Comparison of ENCODE assay signal across 1 cellular context in genomic region chr17:28371245-28372202, GRCh38.
A peak's percentile ranks its signal among the peaks of the same experiment; 100 is the strongest.
TF ChIP-seq lines count a peak whose summit lies in the region.

Gene SARM1 (plus strand): TSS chr17:28371694. CDS start chr17:28372033, 339 bp downstream.

TF ChIP-seq in HepG2, 621 proteins besides CTCF, POLR2A, EP300 and RAD21 (continued from another document and continues in another):
- TF ChIP-seq GMEB1 (CRISPR knock-in tag; IDR thresholded peaks at IDR 0.05; ENCODE audit: borderline replicate concordance): no peak
- TF ChIP-seq ZNF230 (CRISPR knock-in tag; IDR thresholded peaks at IDR 0.05): no peak
- TF ChIP-seq ZNF687 (CRISPR knock-in tag; IDR thresholded peaks at IDR 0.05): peak; percentile 53
- TF ChIP-seq BCL6 (CRISPR knock-in tag; IDR thresholded peaks at IDR 0.05): no peak
- TF ChIP-seq ZBTB2 (CRISPR knock-in tag; IDR thresholded peaks at IDR 0.05; ENCODE audit: low read depth): no peak
- TF ChIP-seq ZC3H13 (CRISPR knock-in tag; IDR thresholded peaks at IDR 0.05): no peak
- 0 out of 2 replicates have a peak, but pooled peaks have one; percentile 14 for TF ChIP-seq ELF3 (CRISPR knock-in tag; IDR thresholded peaks at IDR 0.05)
- TF ChIP-seq ZNF562 (CRISPR knock-in tag; IDR thresholded peaks at IDR 0.05; ENCODE audit: borderline replicate concordance): no peak
- no peak for TF ChIP-seq JUN (CRISPR knock-in tag; IDR thresholded peaks at IDR 0.05)
- no peak for TF ChIP-seq E2F2 (CRISPR knock-in tag; IDR thresholded peaks at IDR 0.05; ENCODE audit: borderline replicate concordance)
- no peak for TF ChIP-seq ZNF570 (CRISPR knock-in tag; IDR thresholded peaks at IDR 0.05; ENCODE audit: borderline replicate concordance)
- TF ChIP-seq SNRNP70 (IDR thresholded peaks at IDR 0.05; ENCODE audit: low read depth, low read length): no peak
- peak; percentile 65; the same call in 1 of the 2 replicates for TF ChIP-seq KLF12 (CRISPR knock-in tag; IDR thresholded peaks at IDR 0.05; ENCODE audit: borderline replicate concordance)
- TF ChIP-seq HMGA1 (CRISPR knock-in tag; conservative IDR thresholded peaks at IDR 0.05): no peak
- TF ChIP-seq KDM6A (CRISPR knock-in tag; IDR thresholded peaks at IDR 0.05; ENCODE audit: low read depth): no peak
- no peak for TF ChIP-seq PREB (CRISPR knock-in tag; IDR thresholded peaks at IDR 0.05)
- no peak for TF ChIP-seq HIC2 (CRISPR knock-in tag; IDR thresholded peaks at IDR 0.05; ENCODE audit: low read depth)
- TF ChIP-seq RERE (CRISPR knock-in tag; IDR thresholded peaks at IDR 0.05; ENCODE audit: low read depth): no peak
- TF ChIP-seq HDAC6 (IDR thresholded peaks at IDR 0.05; ENCODE audit: low read depth, low read length): no peak
- no peak for TF ChIP-seq DDIT3 (CRISPR knock-in tag; IDR thresholded peaks at IDR 0.05)
- no peak for TF ChIP-seq AHDC1 (CRISPR knock-in tag; IDR thresholded peaks at IDR 0.05; ENCODE audit: borderline replicate concordance)
- TF ChIP-seq ZNF33B (CRISPR knock-in tag; IDR thresholded peaks at IDR 0.05): no peak
- no peak for TF ChIP-seq KLF11 (CRISPR knock-in tag; IDR thresholded peaks at IDR 0.05)
- TF ChIP-seq HOXA5 (CRISPR knock-in tag; IDR thresholded peaks at IDR 0.05): 0 out of 2 replicates have a peak, but pooled peaks have one; percentile 14
- no peak for TF ChIP-seq MXD3 (CRISPR knock-in tag; IDR thresholded peaks at IDR 0.05)
- TF ChIP-seq ZNF446 (CRISPR knock-in tag; IDR thresholded peaks at IDR 0.05): no peak
- TF ChIP-seq SALL1 (CRISPR knock-in tag; IDR thresholded peaks at IDR 0.05): no peak
- TF ChIP-seq KDM3A (CRISPR knock-in tag; IDR thresholded peaks at IDR 0.05; ENCODE audit: low read depth): no peak
- no peak for TF ChIP-seq ZNF350 (CRISPR knock-in tag; IDR thresholded peaks at IDR 0.05; ENCODE audit: borderline replicate concordance, low read depth)
- TF ChIP-seq ZNF24 (IDR thresholded peaks at IDR 0.05): no peak
